ENCODE assay signal across 1 cellular context in genomic region chr15:49620658-49621326, GRCh38.
TF ChIP-seq lines count a peak whose summit lies in the region.

DTWD1 (plus strand) TSS chr15:49621048; CDS start chr15:49625168, 4,120 bp downstream.
FAM227B (minus strand) TSS chr15:49620818; CDS start chr15:49615171, 5,647 bp downstream.

TF ChIP-seq in K562, 482 proteins besides CTCF, POLR2A, EP300 and RAD21 (continued from another document and continues in another):
- no peak for TF ChIP-seq CHD7 (IDR thresholded peaks at IDR 0.05; ENCODE audit: low read depth, low read length)
- peak; percentile 47 for TF ChIP-seq E2F8 (IDR thresholded peaks at IDR 0.05; ENCODE audit: low read depth, partially characterized antibody)
- no peak for TF ChIP-seq RFX7 (CRISPR knock-in tag; IDR thresholded peaks at IDR 0.05)
- TF ChIP-seq ARID2 (IDR thresholded peaks at IDR 0.05), result no peak
- no peak for TF ChIP-seq FOXJ3 (CRISPR knock-in tag; IDR thresholded peaks at IDR 0.05)
- no peak for TF ChIP-seq KLF13 (tag; IDR thresholded peaks at IDR 0.05; ENCODE audit: borderline replicate concordance, low read depth)
- no peak for TF ChIP-seq ZNF212 (CRISPR knock-in tag; IDR thresholded peaks at IDR 0.05)
- TF ChIP-seq HCFC1 (IDR thresholded peaks at IDR 0.05; ENCODE audit: low read depth, low read length), result peak; percentile 81
- no peak for TF ChIP-seq FOXM1 (IDR thresholded peaks at IDR 0.05; ENCODE audit: low read depth)
- TF ChIP-seq FOXM1 (CRISPR knock-in tag; IDR thresholded peaks at IDR 0.05; ENCODE audit: low read depth), result peak; percentile 84; the same call in 1 of the 2 replicates
- TF ChIP-seq CBX2 (IDR thresholded peaks at IDR 0.05; ENCODE audit: insufficient read depth, low read length, poor library complexity, severe bottlenecking), result no peak
- no peak for TF ChIP-seq ZNF133 (CRISPR knock-in tag; IDR thresholded peaks at IDR 0.05)
- no peak for TF ChIP-seq CGGBP1 (CRISPR knock-in tag; IDR thresholded peaks at IDR 0.05)
- peak; percentile 80; the same call in 1 of the 2 replicates for TF ChIP-seq TARDBP (IDR thresholded peaks at IDR 0.05)
- peak; percentile 85 for TF ChIP-seq C11orf30 (IDR thresholded peaks at IDR 0.05; ENCODE audit: low read depth)
- TF ChIP-seq ZNF165 (CRISPR knock-in tag; IDR thresholded peaks at IDR 0.05; ENCODE audit: borderline replicate concordance), result no peak
- no peak for TF ChIP-seq RBM14 (IDR thresholded peaks at IDR 0.05; ENCODE audit: borderline replicate concordance, insufficient read depth, low read depth, low read length)
- no peak for TF ChIP-seq NFATC3 (IDR thresholded peaks at IDR 0.05)
- peak; percentile 46; the same call in 1 of the 2 replicates for TF ChIP-seq ZBTB5 (IDR thresholded peaks at IDR 0.05)
- 0 out of 2 replicates have a peak, but pooled peaks have one; percentile 32 for TF ChIP-seq SRSF1 (IDR thresholded peaks at IDR 0.05; ENCODE audit: low read depth, low read length)
- no peak for TF ChIP-seq MXD1 (CRISPR knock-in tag; IDR thresholded peaks at IDR 0.05; ENCODE audit: borderline replicate concordance, poor library complexity, severe bottlenecking)
- TF ChIP-seq AFF4 (CRISPR knock-in tag; IDR thresholded peaks at IDR 0.05), result peak; percentile 83; the same call in 1 of the 2 replicates
- TF ChIP-seq GTF2A2 (tag; IDR thresholded peaks at IDR 0.05), result no peak
- peak; percentile 49; the same call in 1 of the 2 replicates for TF ChIP-seq TCF3 (CRISPR knock-in tag; IDR thresholded peaks at IDR 0.05)
- no peak for TF ChIP-seq ID3 (CRISPR knock-in tag; IDR thresholded peaks at IDR 0.05)
- peak; percentile 83 for TF ChIP-seq ID3 (tag; IDR thresholded peaks at IDR 0.05)
- TF ChIP-seq ERF (CRISPR knock-in tag; IDR thresholded peaks at IDR 0.05), result 0 out of 2 replicates have a peak, but pooled peaks have one; percentile 65
- TF ChIP-seq IRF1 (CRISPR knock-in tag; IDR thresholded peaks at IDR 0.05; ENCODE audit: borderline replicate concordance), result no peak
- TF ChIP-seq ZNF76 (CRISPR knock-in tag; IDR thresholded peaks at IDR 0.05; ENCODE audit: borderline replicate concordance), result no peak
- peak; percentile 53 for TF ChIP-seq KAT2B (IDR thresholded peaks at IDR 0.05; ENCODE audit: low read depth, low read length)
- peak; percentile 81 for TF ChIP-seq ETV5 (CRISPR knock-in tag; IDR thresholded peaks at IDR 0.05; ENCODE audit: low read depth)
- TF ChIP-seq FUS (optimal IDR thresholded peaks at IDR 0.05; ENCODE audit: low read depth, low read length), result peak; percentile 55
